Comparison of ENCODE assay signal across 1 cellular context in the genomic region with DNA sequence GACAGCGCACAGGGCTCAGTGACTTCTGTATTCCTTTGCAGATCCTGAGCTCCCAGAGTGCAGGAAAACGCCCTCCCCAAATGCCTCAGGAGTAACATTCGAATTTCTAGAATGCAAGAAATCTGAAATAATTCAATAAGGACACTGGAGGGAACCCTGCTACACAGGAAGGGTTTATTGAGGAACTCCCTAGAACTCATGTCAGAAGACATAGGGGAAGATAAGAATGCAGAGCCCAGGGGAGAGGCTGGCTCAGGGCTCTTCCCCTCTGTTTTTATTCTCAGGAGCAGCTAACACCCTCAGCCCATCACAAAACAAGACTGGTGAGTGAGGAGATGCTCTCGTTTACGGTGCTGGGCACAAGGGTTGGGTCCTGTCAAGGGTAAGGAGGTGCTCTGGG.
A peak's percentile ranks its signal among the peaks of the same experiment; 100 is the strongest.
TF ChIP-seq lines count a peak whose summit lies in the region.

No MANE protein-coding gene starts in this region.

TF ChIP-seq in GM12878, 131 proteins besides CTCF, POLR2A, EP300 and RAD21:
- TF ChIP-seq KDM1A (IDR thresholded peaks at IDR 0.05; ENCODE audit: borderline replicate concordance) (no peak), SMC3 (IDR thresholded peaks at IDR 0.05; ENCODE audit: borderline replicate concordance, low read length) (peak; percentile 28; the same call in 1 of the 2 replicates), POU2F2 (IDR thresholded peaks at IDR 0.05; ENCODE audit: borderline replicate concordance, low read depth, low read length) (no peak), ZNF384 (IDR thresholded peaks at IDR 0.05; ENCODE audit: borderline replicate concordance, low read depth, low read length) (no peak), CBX3 (IDR thresholded peaks at IDR 0.05; ENCODE audit: borderline replicate concordance, low read depth) (no peak)
- TF ChIP-seq, protein P1, sequence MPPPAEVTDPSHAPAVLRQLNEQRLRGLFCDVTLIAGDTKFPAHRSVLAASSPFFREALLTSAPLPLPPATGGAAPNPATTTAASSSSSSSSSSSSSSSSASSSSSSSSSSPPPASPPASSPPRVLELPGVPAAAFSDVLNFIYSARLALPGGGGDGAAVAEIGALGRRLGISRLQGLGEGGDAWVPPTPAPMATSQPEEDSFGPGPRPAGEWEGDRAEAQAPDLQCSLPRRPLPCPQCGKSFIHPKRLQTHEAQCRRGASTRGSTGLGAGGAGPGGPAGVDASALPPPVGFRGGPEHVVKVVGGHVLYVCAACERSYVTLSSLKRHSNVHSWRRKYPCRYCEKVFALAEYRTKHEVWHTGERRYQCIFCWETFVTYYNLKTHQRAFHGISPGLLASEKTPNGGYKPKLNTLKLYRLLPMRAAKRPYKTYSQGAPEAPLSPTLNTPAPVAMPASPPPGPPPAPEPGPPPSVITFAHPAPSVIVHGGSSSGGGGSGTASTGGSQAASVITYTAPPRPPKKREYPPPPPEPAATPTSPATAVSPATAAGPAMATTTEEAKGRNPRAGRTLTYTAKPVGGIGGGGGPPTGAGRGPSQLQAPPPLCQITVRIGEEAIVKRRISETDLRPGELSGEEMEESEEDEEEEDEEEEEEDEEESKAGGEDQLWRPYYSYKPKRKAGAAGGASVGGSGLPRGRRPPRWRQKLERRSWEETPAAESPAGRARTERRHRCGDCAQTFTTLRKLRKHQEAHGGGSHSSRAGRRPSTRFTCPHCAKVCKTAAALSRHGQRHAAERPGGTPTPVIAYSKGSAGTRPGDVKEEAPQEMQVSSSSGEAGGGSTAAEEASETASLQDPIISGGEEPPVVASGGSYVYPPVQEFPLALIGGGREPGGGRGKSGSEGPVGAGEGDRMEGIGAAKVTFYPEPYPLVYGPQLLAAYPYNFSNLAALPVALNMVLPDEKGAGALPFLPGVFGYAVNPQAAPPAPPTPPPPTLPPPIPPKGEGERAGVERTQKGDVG (CRISPR knock-in tag; IDR thresholded peaks at IDR 0.05), result no peak
